2 cellular contexts compared by ENCODE assay signal in genomic region chr19:4362871-4363545, GRCh38.
TF ChIP-seq lines count a peak whose summit lies in the region.

No MANE protein-coding gene starts in this region.

TF ChIP-seq in A549, 52 proteins besides CTCF, POLR2A, EP300 and RAD21:
- TF ChIP-seq MYC (IDR thresholded peaks at IDR 0.05; ENCODE audit: borderline replicate concordance, low read length) (peak; percentile 66; the same call in 1 of the 2 replicates), SMC3 (IDR thresholded peaks at IDR 0.05) (0 out of 3 replicates have a peak, but pooled peaks have one; percentile 20), KDM1A (IDR thresholded peaks at IDR 0.05; ENCODE audit: low read depth) (no peak), MAX (IDR thresholded peaks at IDR 0.05) (peak; percentile 78), ESRRA (IDR thresholded peaks at IDR 0.05; ENCODE audit: borderline replicate concordance, low read length) (no peak), GATA3 (IDR thresholded peaks at IDR 0.05; ENCODE audit: borderline replicate concordance) (no peak)

TF ChIP-seq in SK-N-SH, 30 proteins besides CTCF, POLR2A, EP300 and RAD21:
- TF ChIP-seq TCF12 (IDR thresholded peaks at IDR 0.05) (no peak), USF1 (IDR thresholded peaks at IDR 0.05; ENCODE audit: borderline replicate concordance, low read depth) (no peak), TEAD4 (IDR thresholded peaks at IDR 0.05; ENCODE audit: borderline replicate concordance, insufficient read depth) (no peak), POLR2AphosphoS5 (IDR thresholded peaks at IDR 0.05; ENCODE audit: low read depth, low read length) (no peak), GABPA (IDR thresholded peaks at IDR 0.05; ENCODE audit: low read depth) (no peak), SMC3 (IDR thresholded peaks at IDR 0.05; ENCODE audit: low read depth, low read length) (peak; percentile 30; the same call in 1 of the 2 replicates), ZBTB33 (IDR thresholded peaks at IDR 0.05; ENCODE audit: borderline replicate concordance, low read depth) (no peak)
